25 cellular contexts compared by ENCODE assay signal in the genomic region with DNA sequence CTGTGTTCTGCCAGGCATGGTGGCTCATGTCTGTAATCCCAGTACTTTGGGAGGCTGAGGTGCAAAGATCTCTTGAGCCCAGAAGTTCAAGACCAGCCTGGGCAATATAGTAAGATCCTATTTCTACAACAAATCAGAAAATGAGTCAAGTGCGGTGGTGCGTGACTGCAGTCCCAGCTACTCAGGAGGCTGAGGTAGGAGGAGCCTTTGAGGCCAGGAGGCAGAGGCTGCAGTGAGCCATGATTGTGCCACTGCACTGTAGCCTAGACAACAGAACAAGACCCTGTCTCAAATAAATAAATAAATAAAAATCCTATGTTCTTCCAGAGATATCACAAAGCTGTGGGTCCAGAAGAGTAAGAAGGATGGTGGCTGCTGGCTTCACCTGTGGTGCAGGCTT. TPM values are rescaled to one million over a fixed set of nuclear protein-coding genes. Genes with fewer than 3 reads are reported as not detected.
DNase-seq lines count a peak whose midpoint lies in the region; ATAC-seq and TF ChIP-seq lines count a peak whose summit lies in the region.
"Had no signal": no experiment of that assay in that cellular context is flagged by ENCODE, and none has a peak within 500 bp of the region (broad histone marks: within the 10 kb centered on the region; RNA-seq: fewer than 3 reads in every experiment).

No MANE protein-coding gene starts in this region.

- H3K9me3 ChIP-seq in RWPE2 (ENCODE audit: severe bottlenecking), result no peaks in the 10 kb centered on the region
- H3K9me3 ChIP-seq in neutrophil, result no peaks in the 10 kb centered on the region
- H3K9me3 ChIP-seq: BLaER1 treated with 17β-estradiol and CSF1 and Interleukin-3, amounts not matched to agents 10 nM and 100 nM; MG63; SJSA1 had no signal

- H3K4me1 ChIP-seq in RWPE2 (ENCODE audit: insufficient read depth, poor library complexity, severe bottlenecking), result peaks cover 23% of the 10 kb centered on the region
- peaks cover 31 to 37% of the 10 kb centered on the region in 2 experiments for H3K4me1 ChIP-seq in neutrophil (ENCODE audit: control insufficient read depth in 1 of 2, insufficient read depth in 1 of 2, low read depth in 1 of 2, low read length in 1 of 2)

- no peak for ATAC-seq in RWPE2 (ENCODE audit: low read depth)
- ATAC-seq: K562, Panc1, T-cell had no signal

- peak overlapping the region; percentile 91 for H3K27ac ChIP-seq in RWPE2 (ENCODE audit: poor library complexity, severe bottlenecking)
- H3K27ac ChIP-seq in neutrophil, result peak overlapping the region; percentile 32
- H3K27ac ChIP-seq: BLaER1 treated with 17β-estradiol and CSF1 and Interleukin-3, amounts not matched to agents 10 nM and 100 nM; SJSA1 had no signal

- H3K4me1 Mint-ChIP-seq in HFFc6 (ENCODE audit: low read depth), result peaks cover 58% of the 10 kb centered on the region
- H3K4me1 Mint-ChIP-seq: T-cell had no signal

- H3K9me3 Mint-ChIP-seq in HFFc6, result no peaks in the 10 kb centered on the region
- H3K9me3 Mint-ChIP-seq: CD4-positive, alpha-beta T cell; T-cell had no signal

- DNase-seq in Caki2 (ENCODE audit: low read depth) (peak; percentile 67), HFFc6 (no peak), RWPE2 (ENCODE audit: low spot score) (no peak), LoVo (ENCODE audit: low spot score) (no peak), NCI-H82 (lab: John Stamatoyannopoulos, UW) (no peak), HK-2 (ENCODE audit: unreplicated experiment) (no peak)
- DNase-seq: AML-193; CD4-positive, alpha-beta T cell; DMS53; HCEC 1CT; Kasumi-1; MG63; NCI-H1105 treated with DMSO at 0.1 percent for 48 hours; NCI-H146; NCI-H1930; NCI-H2107; NCI-H446 treated with DMSO at 0.1 percent for 48 hours; NCI-H526; T-cell had no signal

- H3K4me3 ChIP-seq in RWPE2 (ENCODE audit: severe bottlenecking), result no peak overlapping the region
- no peak overlapping the region for H3K4me3 ChIP-seq in neutrophil (ENCODE audit: low read depth in 1 of 2, low read length in 1 of 2)
- H3K4me3 ChIP-seq: BLaER1 treated with 17β-estradiol and CSF1 and Interleukin-3, amounts not matched to agents 10 nM and 100 nM; K562; MG63; SJSA1 had no signal

- H3K27ac Mint-ChIP-seq in HFFc6, result peak overlapping the region; percentile 21; the same call in 1 of the 2 replicates
- H3K27ac Mint-ChIP-seq: CD4-positive, alpha-beta T cell; T-cell had no signal

- in situ Hi-C loops in Caki2 (cut with HindIII; ENCODE audit: low pct_unique_long_range_greater_than_20kb, low sequenced_read_pairs), result no loop called here

- H3K36me3 Mint-ChIP-seq in HFFc6 (ENCODE audit: low read depth), result peaks cover 9% of the 10 kb centered on the region; the same call in 1 of the 2 replicates
- H3K36me3 Mint-ChIP-seq: T-cell had no signal

- H3K4me3 Mint-ChIP-seq in HFFc6, result no peak overlapping the region
- H3K4me3 Mint-ChIP-seq: CD4-positive, alpha-beta T cell; T-cell had no signal

- peaks cover 16% of the 10 kb centered on the region for H3K36me3 ChIP-seq in RWPE2 (ENCODE audit: low read depth)
- H3K36me3 ChIP-seq in neutrophil, result peaks cover 98% of the 10 kb centered on the region
- H3K36me3 ChIP-seq: BLaER1 treated with 17β-estradiol and CSF1 and Interleukin-3, amounts not matched to agents 10 nM and 100 nM; MG63; SJSA1 had no signal

- H3K27me3 ChIP-seq in RWPE2 (ENCODE audit: insufficient read depth, poor library complexity, severe bottlenecking) (no peaks in the 10 kb centered on the region), neutrophil (no peaks in the 10 kb centered on the region)
- H3K27me3 ChIP-seq: BLaER1 treated with 17β-estradiol and CSF1 and Interleukin-3, amounts not matched to agents 10 nM and 100 nM; MG63; SJSA1 had no signal

- no peak for TF ChIP-seq CTCF in HFFc6 (IDR thresholded peaks at IDR 0.05)
- no peak for TF ChIP-seq CTCF in RWPE2 (IDR thresholded peaks at IDR 0.05; ENCODE audit: poor library complexity, severe bottlenecking)
- no peak for TF ChIP-seq CTCF in neutrophil (IDR thresholded peaks at IDR 0.05)

- H3K27me3 Mint-ChIP-seq in HFFc6 (ENCODE audit: insufficient read depth), result no peaks in the 10 kb centered on the region; the same call in 1 of the 2 replicates

RNA-seq across cellular contexts. Expression of gene CDA, which starts 22.1 kb away (rescaled TPM):
- 0.95 TPM in 1 of 2 replicates, not detected in the other for total RNA-seq in Caki2 (2014; rRNA removed; shearing (Covaris generic); ENCODE audit: low replicate concordance)
- total RNA-seq in HFFc6 (2021; fragmentation: NEBNext Ultra II Directional; extraction: Animal tissue kit (Norgen Biotek cat#: 25700)), result 10 to 100 TPM in 4 of 6 experiments, 1 to 10 TPM in 2; 6.7 to 15.4 (median 13.3) TPM
- total RNA-seq: G401, K562, SJSA1 had no signal

RNA-seq across cellular contexts. Expression of gene PINK1, which starts 22.3 kb away (rescaled TPM):
- 34.5 and 34.6 TPM in 2 replicates for total RNA-seq in Caki2 (2014; rRNA removed; shearing (Covaris generic); ENCODE audit: low replicate concordance)
- total RNA-seq in HFFc6 (2021; fragmentation: NEBNext Ultra II Directional; extraction: Animal tissue kit (Norgen Biotek cat#: 25700)), result 100 to 1,000 TPM in 3 of 6 experiments, 10 to 100 TPM in 3; 89.9 to 134 (median 99.1) TPM

RNA-seq across cellular contexts. Expression of gene DDOST, which starts 50.2 kb away (rescaled TPM):
- 418 and 467 TPM in 2 replicates for total RNA-seq in Caki2 (2014; rRNA removed; shearing (Covaris generic); ENCODE audit: low replicate concordance)
- total RNA-seq in HFFc6 (2021; fragmentation: NEBNext Ultra II Directional; extraction: Animal tissue kit (Norgen Biotek cat#: 25700)), result 100 to 1,000 TPM; 266 to 291 (median 281) TPM

RNA-seq across cellular contexts. Expression of gene FAM43B, which starts 58.6 kb away (rescaled TPM):
- 2.8 and 3.1 TPM in 2 replicates for total RNA-seq in Caki2 (2014; rRNA removed; shearing (Covaris generic); ENCODE audit: low replicate concordance)
- under 1 TPM in 1 of 6 experiments, not detected in 5; 0.07 TPM for total RNA-seq in HFFc6 (2021; fragmentation: NEBNext Ultra II Directional; extraction: Animal tissue kit (Norgen Biotek cat#: 25700))
- total RNA-seq: CD4-positive, alpha-beta T cell; K562; SJSA1; T-cell had no signal
